ENCODE assay signal across 2 cellular contexts in genomic region chr11:74417860-74418508, GRCh38.
TF ChIP-seq lines count a peak whose summit lies in the region.

No MANE protein-coding gene starts in this region.

TF ChIP-seq in A549, 52 proteins besides CTCF, POLR2A, EP300 and RAD21 (continued from another document):
- TF ChIP-seq REST (IDR thresholded peaks at IDR 0.05) = peak; percentile 78; the same call in 1 of the 2 replicates

TF ChIP-seq in K562, 482 proteins besides CTCF, POLR2A, EP300 and RAD21:
- TF ChIP-seq REST (CRISPR knock-in tag; IDR thresholded peaks at IDR 0.05; ENCODE audit: low read depth) (peak; percentile 85; the same call in 1 of the 2 replicates), MIER1 (IDR thresholded peaks at IDR 0.05; ENCODE audit: low read depth) (peak; percentile 85), EHMT2 (IDR thresholded peaks at IDR 0.05) (peak; percentile 90), BACH1 (tag; IDR thresholded peaks at IDR 0.05) (no peak)
